ENCODE assay signal across 16 cellular contexts in the genomic region with DNA sequence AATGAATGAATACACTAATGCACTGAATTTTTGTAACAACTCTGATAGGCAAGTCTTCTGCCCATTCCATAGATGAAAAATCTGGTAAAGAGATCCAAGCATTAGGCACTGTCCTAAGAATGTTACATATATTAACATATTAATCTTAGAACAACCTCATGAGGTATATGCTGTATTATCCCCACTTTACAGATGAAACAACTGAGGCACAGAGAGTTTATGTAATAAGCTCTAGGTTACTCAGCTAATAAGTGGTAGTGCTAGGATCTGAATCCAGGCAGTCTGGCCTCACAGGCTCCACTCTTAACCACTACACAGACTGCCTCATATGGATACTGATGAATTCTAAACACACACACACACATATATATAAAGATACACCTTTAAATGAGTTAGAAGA.
"Had no signal": no experiment of that assay in that cellular context is flagged by ENCODE, and none has a peak within 500 bp of the region (broad histone marks: within the 10 kb centered on the region; RNA-seq: fewer than 3 reads in every experiment).

No MANE protein-coding gene starts in this region.

- H3K9me3 ChIP-seq: gastroesophageal sphincter, sigmoid colon, tibial artery had no signal

- ATAC-seq: esophagus mucosa, gastroesophageal sphincter had no signal

- H3K4me3 ChIP-seq: gastroesophageal sphincter, sigmoid colon, tibial artery had no signal

- H3K27ac Mint-ChIP-seq: activated naive CD4-positive, alpha-beta T cell treated with anti-CD3 and anti-CD28 coated beads for 36 hours had no signal

- H3K27me3 Mint-ChIP-seq: dendritic cell treated with granulocyte-macrophage colony-stimulating factor and Interleukin-4, amounts not matched to agents 40 ng/mL and 50 ng/mL, for 4 days had no signal

- DNase-seq: activated CD4-positive, alpha-beta T cell treated with anti-CD3 and anti-CD28 coated beads for 1 hour; activated CD4-positive, alpha-beta T cell treated with anti-CD3 and anti-CD28 coated beads, Interleukin-2, amount 50 U/mL, for 48 hours; activated naive CD4-positive, alpha-beta T cell treated with anti-CD3 and anti-CD28 coated beads for 36 hours; activated T-cell treated with anti-CD3 and anti-CD28 coated beads for 4 hours; effector CD8-positive, alpha-beta T cell; occipital lobe; posterior cingulate gyrus; sigmoid colon; tibial artery had no signal

- H3K9me3 Mint-ChIP-seq: activated naive CD4-positive, alpha-beta T cell treated with anti-CD3 and anti-CD28 coated beads for 36 hours; dendritic cell treated with granulocyte-macrophage colony-stimulating factor and Interleukin-4, amounts not matched to agents 40 ng/mL and 50 ng/mL, for 4 days; stimulated activated effector memory CD8-positive, alpha-beta T cell treated with anti-CD3 and anti-CD28 coated beads, Interleukin-12 subunit alpha, Interleukin-12 subunit beta, amount 100 ng/mL, for 72 hours had no signal

- H3K4me3 Mint-ChIP-seq: activated naive CD4-positive, alpha-beta T cell treated with anti-CD3 and anti-CD28 coated beads for 36 hours; dendritic cell treated with granulocyte-macrophage colony-stimulating factor and Interleukin-4, amounts not matched to agents 40 ng/mL and 50 ng/mL, for 4 days had no signal

- H3K27me3 ChIP-seq: gastroesophageal sphincter, sigmoid colon, tibial artery had no signal

- H3K27ac ChIP-seq: sigmoid colon, tibial artery, VCaP had no signal

- FAIRE-seq: bronchial epithelial cell, urothelium cell line had no signal
